Comparison of ENCODE assay signal across 15 cellular contexts in the genomic region with DNA sequence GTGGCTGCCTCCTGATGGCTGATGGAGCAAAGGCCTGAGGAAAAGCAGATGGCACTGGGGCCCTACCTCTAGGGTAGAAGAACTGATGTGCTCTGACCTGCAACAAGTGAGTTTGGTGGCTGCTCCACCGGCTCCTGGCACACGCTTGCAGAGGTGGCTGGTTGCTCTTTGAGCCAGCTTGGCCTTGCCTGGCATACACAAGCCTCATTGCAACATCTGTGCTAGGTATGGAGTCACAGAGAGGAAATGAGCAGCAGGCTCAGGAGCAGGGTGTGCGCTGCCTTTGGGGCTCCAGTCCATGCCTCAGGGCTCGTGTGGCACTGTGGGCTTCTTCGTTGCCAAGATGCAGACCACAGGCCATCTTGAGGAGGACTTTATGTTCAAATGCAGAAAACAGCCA. TPM values are rescaled to one million over a fixed set of nuclear protein-coding genes. Genes with fewer than 3 reads are reported as not detected.
"Had no signal": no experiment of that assay in that cellular context is flagged by ENCODE, and none has a peak within 500 bp of the region (broad histone marks: within the 10 kb centered on the region; RNA-seq: fewer than 3 reads in every experiment).

No MANE protein-coding gene starts in this region.

RNA-seq across cellular contexts. Expression of a gene that starts 40.5 kb away (rescaled TPM):
- total RNA-seq: activated B cell treated with CpG ODN at 0.5 μM for 24 hours; activated CD4-positive, alpha-beta memory T cell treated with anti-CD3 and anti-CD28 coated beads for 36 hours; activated CD4-positive, alpha-beta memory T cell treated with anti-CD3 and anti-CD28 coated beads, Interleukin-2, amount 10 ng/mL, durations not matched to agents 7 days and 5 days; activated CD4-positive, alpha-beta T cell treated with anti-CD3 and anti-CD28 coated beads for 36 hours; activated CD4-positive, alpha-beta T cell treated with anti-CD3 and anti-CD28 coated beads, Interleukin-2, amount 10 ng/mL, durations not matched to agents 24 days and 14 days; activated CD4-positive, alpha-beta T cell treated with anti-CD3 and anti-CD28 coated beads, Interleukin-2, amount 10 ng/mL, durations not matched to agents 7 days and 5 days; activated CD8-positive, alpha-beta memory T cell treated with anti-CD3 and anti-CD28 coated beads for 36 hours; activated CD8-positive, alpha-beta memory T cell treated with anti-CD3 and anti-CD28 coated beads, Interleukin-2, amount 10 ng/mL, durations not matched to agents 7 days and 5 days; activated CD8-positive, alpha-beta T cell treated with anti-CD3 and anti-CD28 coated beads for 36 hours; activated CD8-positive, alpha-beta T cell treated with anti-CD3 and anti-CD28 coated beads, Interleukin-2, amount 10 ng/mL, durations not matched to agents 7 days and 5 days; T-cell; T-helper 1 cell treated with Interleukin-12 subunit alpha and Interleukin-12 subunit beta and Interleukin-4 antibody, amounts not matched to agents 30 ng/mL and 1 ng/mL, for 36 hours; T-helper 17 cell; T-helper 2 cell treated with Interferon-gamma antibody and Interleukin-4, amounts not matched to agents 100 ng/mL and 5 ng/mL, for 36 hours; WTC11 had no signal
